In genomic region chr4:48779095-48779997, GRCh38 we compare ENCODE assay signal across 8 cellular contexts. TPM values are rescaled to one million over a fixed set of nuclear protein-coding genes. Genes with fewer than 3 reads are reported as not detected.
DNase-seq lines count a peak whose midpoint lies in the region; ATAC-seq, FAIRE-seq and TF ChIP-seq lines count a peak whose summit lies in the region.

No MANE protein-coding gene starts in this region.

- peak in 1 of 2 donors; percentile 30 for TF ChIP-seq EP300 in tibial nerve (IDR thresholded peaks at IDR 0.05)

- TF ChIP-seq CTCF in pancreas (IDR thresholded peaks at IDR 0.05) = no peak
- TF ChIP-seq CTCF in tibial nerve (IDR thresholded peaks at IDR 0.05) = no peak

- H3K36me3 Mint-ChIP-seq in activated naive CD8-positive, alpha-beta T cell treated with anti-CD3 and anti-CD28 coated beads for 36 hours = peaks cover 5% of the 10 kb centered on the region

- no peaks in the 10 kb centered on the region for H3K27me3 ChIP-seq in SJSA1 (replicated peaks)
- H3K27me3 ChIP-seq in pancreas = no peaks in the 10 kb centered on the region
- H3K27me3 ChIP-seq in tibial nerve = no peaks in the 10 kb centered on the region

- H3K27ac Mint-ChIP-seq in activated naive CD8-positive, alpha-beta T cell treated with anti-CD3 and anti-CD28 coated beads for 36 hours = peak overlapping the region; percentile 95

- H3K27ac ChIP-seq in SJSA1 = peak overlapping the region; percentile 85
- H3K27ac ChIP-seq in pancreas = peak overlapping the region; percentile 80 to 98 (median 94)
- peak overlapping the region; percentile 85 to 98 (median 93) for H3K27ac ChIP-seq in tibial nerve

- peak overlapping the region; percentile 93 for H3K4me3 ChIP-seq in SJSA1
- H3K4me3 ChIP-seq in pancreas = peak overlapping the region; percentile 95 to 97 (median 96)
- peak overlapping the region; percentile 69 to 99 (median 84) for H3K4me3 ChIP-seq in tibial nerve

- 0% methylated on average over 45 to 108 of the region's 108 CpGs for WGBS in pancreas, 2 donors
- 1% methylated on average over 41 to 52 of the region's 108 CpGs for WGBS in tibial nerve, 2 donors

- in situ Hi-C loops in Caki2 (cut with HindIII; ENCODE audit: low pct_unique_long_range_greater_than_20kb, low sequenced_read_pairs) = no loop called here

- DNase-seq in Caki2 (ENCODE audit: low read depth) (peak; percentile 69), SJSA1 (ENCODE audit: low read depth in 1 of 2, low spot score in 2 of 2) (peak; percentile 46 to 68), Right ventricle myocardium superior (peak; percentile 84), pancreas (peak; percentile 60 to 85 (median 66)), tibial nerve (ENCODE audit: low spot score in 2 of 2) (peak; percentile 10 to 23)
- peak; percentile 74 for DNase-seq in activated naive CD8-positive, alpha-beta T cell treated with anti-CD3 and anti-CD28 coated beads for 36 hours

- H3K4me1 ChIP-seq in SJSA1 (replicated peaks) = peaks cover 14% of the 10 kb centered on the region
- peaks cover 7 to 29% (median 26%) of the 10 kb centered on the region in 3 donors for H3K4me1 ChIP-seq in pancreas
- peaks cover 0 to 47% (median 12%) of the 10 kb centered on the region in 4 donors for H3K4me1 ChIP-seq in tibial nerve

- intact Hi-C loops in Right ventricle myocardium superior (cut with DNase I) = loop anchor here (5.0 to 10.0 kb wide), 2 partner anchors 53 to 95 kb away; partner anchors contain the start of gene OCIAD1
- intact Hi-C loops in pancreas (cut with DNase I) = no loop called here

- H3K27me3 Mint-ChIP-seq in activated naive CD8-positive, alpha-beta T cell treated with anti-CD3 and anti-CD28 coated beads for 36 hours = no peaks in the 10 kb centered on the region

- TF ChIP-seq POLR2A in tibial nerve (IDR thresholded peaks at IDR 0.05) = no peak

- H3K4me1 Mint-ChIP-seq in activated naive CD8-positive, alpha-beta T cell treated with anti-CD3 and anti-CD28 coated beads for 36 hours = peaks cover 43% of the 10 kb centered on the region

- H3K9me3 Mint-ChIP-seq in activated naive CD8-positive, alpha-beta T cell treated with anti-CD3 and anti-CD28 coated beads for 36 hours = no peaks in the 10 kb centered on the region

- no peak for FAIRE-seq in pancreas (lab: Jason Lieb, UNC)

- H3K9me3 ChIP-seq in SJSA1 (replicated peaks) (no peaks in the 10 kb centered on the region), pancreas (no peaks in the 10 kb centered on the region), tibial nerve (no peaks in the 10 kb centered on the region)

- peak; percentile 34 for ATAC-seq in GM19372 (IDR thresholded peaks at IDR 0.05; ENCODE audit: low read depth, unreplicated experiment)
- ATAC-seq in HG03469 (IDR thresholded peaks at IDR 0.05; ENCODE audit: unreplicated experiment) = peak; percentile 25
- peak; percentile 76 for ATAC-seq in Right ventricle myocardium superior (ENCODE audit: poor library complexity)
- peak; percentile 39 to 68 (median 53) for ATAC-seq in pancreas

- peak overlapping the region; percentile 95 for H3K4me3 Mint-ChIP-seq in activated naive CD8-positive, alpha-beta T cell treated with anti-CD3 and anti-CD28 coated beads for 36 hours

- H3K36me3 ChIP-seq in SJSA1 (peaks cover 10% of the 10 kb centered on the region), pancreas (no peaks in the 10 kb centered on the region), tibial nerve (no peaks in the 10 kb centered on the region)

RNA-seq across cellular contexts. Expression of gene FRYL, which starts 0.7 kb away (rescaled TPM):
- total RNA-seq in Caki2 (2014; rRNA removed; shearing (Covaris generic); ENCODE audit: low replicate concordance) = 6.6 and 10.6 TPM in 2 replicates
- 17.4 and 28.5 TPM in 2 replicates for total RNA-seq in SJSA1 (2014; rRNA removed; shearing (Covaris generic))
- total RNA-seq in activated naive CD8-positive, alpha-beta T cell treated with anti-CD3 and anti-CD28 coated beads for 36 hours = 10 to 100 TPM; 54.0 to 63.8 TPM
- total RNA-seq in Right ventricle myocardium superior (27.9 TPM), pancreas (10 to 100 TPM; 18.1 to 38.7 (median 21.9) TPM), tibial nerve (100 to 1,000 TPM in 2 of 4 donors, 10 to 100 TPM in 2; 88.3 to 122 (median 99.7) TPM)
- polyA plus RNA-seq in pancreas = 10 to 100 TPM in 1 of 2 donors, 1 to 10 TPM in 1; 9.1 to 17.2 TPM

RNA-seq across cellular contexts. Expression of gene OCIAD1, which starts 51.5 kb away (rescaled TPM):
- total RNA-seq in Caki2 (2014; rRNA removed; shearing (Covaris generic); ENCODE audit: low replicate concordance) = 135 and 144 TPM in 2 replicates
- 51.8 and 54.6 TPM in 2 replicates for total RNA-seq in SJSA1 (2014; rRNA removed; shearing (Covaris generic))
- 100 to 1,000 TPM; 116 to 122 TPM for total RNA-seq in activated naive CD8-positive, alpha-beta T cell treated with anti-CD3 and anti-CD28 coated beads for 36 hours
- 121 TPM for total RNA-seq in Right ventricle myocardium superior
- 10 to 100 TPM; 50.9 to 66.5 (median 59.2) TPM for total RNA-seq in pancreas
- polyA plus RNA-seq in pancreas = 100 to 1,000 TPM in 1 of 2 donors, 10 to 100 TPM in 1; 54.9 to 113 TPM
- 100 to 1,000 TPM in 1 of 4 donors, 10 to 100 TPM in 3; 85.1 to 133 (median 93.4) TPM for total RNA-seq in tibial nerve

Comparison
In these comparisons a context has a peak if more than half of its experiments do, and no peak if none do; other contexts are left out.
1. Peak in every context shown above with its lines: DNase-seq, ATAC-seq, H3K4me3 ChIP-seq and H3K27ac ChIP-seq.
2. DNase-seq: peak in every context shown above with its lines; median percentile 84 in Right ventricle myocardium superior; 74 in activated naive CD8-positive, alpha-beta T cell treated with anti-CD3 and anti-CD28 coated beads for 36 hours; 69 in Caki2; 66 in pancreas; 57 in SJSA1; 16 in tibial nerve.
3. ATAC-seq: peak in every context shown above with its lines; median percentile 76 in Right ventricle myocardium superior; 53 in pancreas; 34 in GM19372; 25 in HG03469.